ENCODE assay signal across 10 cellular contexts in genomic region chr1:205429742-205430464, GRCh38. TPM values are rescaled to one million over a fixed set of nuclear protein-coding genes. Genes with fewer than 3 reads are reported as not detected.
DNase-seq lines count a peak whose midpoint lies in the region; ATAC-seq, FAIRE-seq and TF ChIP-seq lines count a peak whose summit lies in the region.
"Had no signal": no experiment of that assay in that cellular context is flagged by ENCODE, and none has a peak within 500 bp of the region (broad histone marks: within the 10 kb centered on the region; RNA-seq: fewer than 3 reads in every experiment).

No MANE protein-coding gene starts in this region.

- ATAC-seq in A549 (peak; percentile 11 to 14; a peak in 2 of 6 replicates), HG02884 (IDR thresholded peaks at IDR 0.05; ENCODE audit: unreplicated experiment) (no peak), GM18909 (IDR thresholded peaks at IDR 0.05; ENCODE audit: poor library complexity, unreplicated experiment) (no peak)

- H3K27ac ChIP-seq in A549 (peak overlapping the region; percentile 72 to 80), HUES64 (ENCODE audit: low read depth, low read length) (no peak overlapping the region), coronary artery (no peak overlapping the region), muscle layer of duodenum (ENCODE audit: low read length) (no peak overlapping the region), RWPE1 (no peak overlapping the region)

- DNase-seq in A549 (ENCODE audit: low read depth in 1 of 2, low spot score in 1 of 2) (no peak), coronary artery (ENCODE audit: low spot score) (no peak), RWPE1 (ENCODE audit: low spot score) (no peak), kidney tubule cell (ENCODE audit: low spot score) (no peak)
- DNase-seq: NCI-H2081 had no signal

- H3K4me2 ChIP-seq in A549 = peak overlapping the region; percentile 86

- POLR2A ChIA-PET in A549 (lab: Yijun Ruan, JAX) (no interaction called here), RWPE1 (lab: Yijun Ruan, JAX; ENCODE audit: low non-redundant PET) (interaction anchor here (0.7 kb wide), 1 partner anchor 37 kb away, joined by 4 read pairs; no protein-coding TSS in a partner anchor)

- no peak for TF ChIP-seq RAD21 in A549 (conservative IDR thresholded peaks at IDR 0.05 in 1 of 2, IDR thresholded peaks at IDR 0.05 in 1 of 2)

- TF ChIP-seq CTCF in A549 (IDR thresholded peaks at IDR 0.05) = no peak
- no peak for TF ChIP-seq CTCF in coronary artery (IDR thresholded peaks at IDR 0.05)
- TF ChIP-seq CTCF in RWPE1 (conservative IDR thresholded peaks at IDR 0.05; ENCODE audit: low read depth) = no peak

- H3K4me3 ChIP-seq in A549 = peak overlapping the region; percentile 48
- H3K4me3 ChIP-seq in HUES64 (ENCODE audit: low read length) = peak overlapping the region; percentile 64; the same call in 1 of the 2 replicates
- peak overlapping the region; percentile 74 for H3K4me3 ChIP-seq in coronary artery
- H3K4me3 ChIP-seq in muscle layer of duodenum (ENCODE audit: low read depth in 1 of 2, low read length in 2 of 2) = peak overlapping the region; percentile 59 to 76

- H3K27me3 ChIP-seq in HUES64 (ENCODE audit: insufficient read depth, low read length) (peaks cover 6% of the 10 kb centered on the region; the same call in 1 of the 2 replicates), muscle layer of duodenum (ENCODE audit: low read depth, low read length) (peaks cover 5% of the 10 kb centered on the region)

- no peaks in the 10 kb centered on the region for H3K36me3 ChIP-seq in HUES64 (ENCODE audit: insufficient read depth, low read length)
- no peaks in the 10 kb centered on the region for H3K36me3 ChIP-seq in muscle layer of duodenum (ENCODE audit: control insufficient read depth in 1 of 2, insufficient read depth in 2 of 2, low read length in 2 of 2)

- no peak for FAIRE-seq in A549 (lab: Jason Lieb, UNC)
- FAIRE-seq: D721Med had no signal

- H3K9me3 ChIP-seq in A549 (no peaks in the 10 kb centered on the region), HUES64 (ENCODE audit: insufficient read depth, low read depth, low read length) (no peaks in the 10 kb centered on the region), muscle layer of duodenum (ENCODE audit: control insufficient read depth in 1 of 2, low read length in 2 of 2) (no peaks in the 10 kb centered on the region)

- CTCF ChIA-PET in A549 (lab: Yijun Ruan, JAX) (interaction anchor here (0.7 to 12.8 kb wide), 47 partner anchors 11 to 231 kb away, joined by 3 to 146 read pairs (median 6); partner anchors contain the start of genes BLACAT1, KLHDC8A and LEMD1), RWPE1 (lab: Yijun Ruan, JAX) (interaction anchor here (0.6 to 2.9 kb wide), 34 partner anchors 8 to 174 kb away, joined by 3 to 24 read pairs (median 5); partner anchors contain the start of genes BLACAT1 and LEMD1)

- H3K4me1 ChIP-seq in A549 (0 out of 3 replicates have a peak, but pooled peaks cover 2% of the 10 kb centered on the region), HUES64 (ENCODE audit: insufficient read depth, low read length) (peaks cover 4% of the 10 kb centered on the region; the same call in 1 of the 2 replicates), muscle layer of duodenum (ENCODE audit: control insufficient read depth in 1 of 2, insufficient read depth in 2 of 2, low read length in 2 of 2) (peaks cover 0 to 2% of the 10 kb centered on the region in 2 donors)

- no peak overlapping the region for H3K9ac ChIP-seq in HUES64 (ENCODE audit: low read depth, low read length)

- no peak for TF ChIP-seq POLR2A in A549 (IDR thresholded peaks at IDR 0.05; ENCODE audit: low read length)

- 76% methylated on average over 19 of the region's 19 CpGs for WGBS in A549 (ENCODE audit: missing lambda C conversion rate)
- 83% methylated on average over 19 of the region's 19 CpGs for WGBS in HUES64

- no peak for TF ChIP-seq EP300 in A549 (IDR thresholded peaks at IDR 0.05)

TF ChIP-seq in A549, 52 proteins besides CTCF, POLR2A, EP300 and RAD21:
- TF ChIP-seq PHF8 (IDR thresholded peaks at IDR 0.05; ENCODE audit: borderline replicate concordance, low read depth) (no peak), MYC (IDR thresholded peaks at IDR 0.05; ENCODE audit: borderline replicate concordance, low read length) (no peak), ELK1 (IDR thresholded peaks at IDR 0.05; ENCODE audit: low read depth, low read length) (no peak), MAZ (IDR thresholded peaks at IDR 0.05; ENCODE audit: borderline replicate concordance, low read depth, low read length) (no peak), TFCP2L1 (CRISPR knock-in tag; IDR thresholded peaks at IDR 0.05) (no peak), FOXS1 (CRISPR knock-in tag; IDR thresholded peaks at IDR 0.05) (no peak), JUN (IDR thresholded peaks at IDR 0.05) (no peak), GATA3 (IDR thresholded peaks at IDR 0.05; ENCODE audit: borderline replicate concordance) (no peak), JUNB (IDR thresholded peaks at IDR 0.05) (no peak), ZFP36 (IDR thresholded peaks at IDR 0.05; ENCODE audit: borderline replicate concordance, partially characterized antibody) (no peak), KDM1A (IDR thresholded peaks at IDR 0.05; ENCODE audit: low read depth) (no peak), RCOR1 (IDR thresholded peaks at IDR 0.05; ENCODE audit: low read depth, low read length) (no peak), ZSCAN20 (CRISPR knock-in tag; IDR thresholded peaks at IDR 0.05) (no peak), ZNF302 (CRISPR knock-in tag; IDR thresholded peaks at IDR 0.05) (no peak), EHF (CRISPR knock-in tag; IDR thresholded peaks at IDR 0.05) (no peak), CHD4 (IDR thresholded peaks at IDR 0.05; ENCODE audit: borderline replicate concordance) (no peak), USF2 (IDR thresholded peaks at IDR 0.05) (no peak), HES2 (IDR thresholded peaks at IDR 0.05) (no peak), KDM5A (IDR thresholded peaks at IDR 0.05) (no peak)

RNA-seq across cellular contexts. Expression of gene LEMD1, which starts 8.0 kb away (rescaled TPM):
- polyA plus RNA-seq in A549 (2011; rRNA removed) (0.14 and 0.36 TPM in 2 replicates), A549 (2017; fragmentation: RNase III; extraction: RNeasy Plus Mini Kit Qiagen cat#74134 plus additional on column Dnase treatment) (0.18 to 0.26 TPM in 2 of 3 replicates, not detected in the other)
- not detected in 2 replicates for polyA plus RNA-seq in A549 (2012; cell fraction: cytosol; rRNA removed)
- polyA plus RNA-seq in A549 (2012; cell fraction: nucleus; rRNA removed) = not detected in 2 replicates
- polyA minus RNA-seq in A549 (2011; rRNA and poly(A)+ RNA removed) = not detected in 2 replicates
- 9.5 TPM for polyA plus RNA-seq in HUES64 (2013, experiment 1 of 2)
- 16.9 TPM for polyA plus RNA-seq in HUES64 (2013, experiment 2 of 2)

RNA-seq across cellular contexts. Expression of gene BLACAT1, which starts 25.9 kb away (rescaled TPM):
- 0.09 and 0.16 TPM in 2 replicates for polyA plus RNA-seq in A549 (2011; rRNA removed)
- polyA plus RNA-seq in A549 (2012; cell fraction: cytosol; rRNA removed) = 0.01 TPM in 1 of 2 replicates, not detected in the other
- polyA plus RNA-seq in A549 (2012; cell fraction: nucleus; rRNA removed) = not detected in 2 replicates
- 0.04 TPM in 1 of 3 replicates, not detected in the others for polyA plus RNA-seq in A549 (2017; fragmentation: RNase III; extraction: RNeasy Plus Mini Kit Qiagen cat#74134 plus additional on column Dnase treatment)
- polyA minus RNA-seq in A549 (2011; rRNA and poly(A)+ RNA removed) = 0.34 and 0.66 TPM in 2 replicates
- 4.1 TPM for polyA plus RNA-seq in HUES64 (2013, experiment 1 of 2)
- 7.0 TPM for polyA plus RNA-seq in HUES64 (2013, experiment 2 of 2)

Comparison
In these comparisons a context has a peak if more than half of its experiments do, and no peak if none do; other contexts are left out.
1. ATAC-seq: peak in A549 (2 of 2); none in HG02884 (single experiment) and GM18909 (single experiment).
2. H3K27ac ChIP-seq: peak in A549 (2 of 2); none in HUES64 (single experiment), coronary artery (0 of 2), muscle layer of duodenum (single experiment) and RWPE1 (single experiment).
3. Peak in every context shown above with its lines, with median percentiles within 50 percentile points of each other: H3K4me3 ChIP-seq.